Comparison of ENCODE assay signal across 8 cellular contexts in genomic region chr11:112174789-112175595, GRCh38. TPM values are rescaled to one million over a fixed set of nuclear protein-coding genes. Genes with fewer than 3 reads are reported as not detected.
A peak's percentile ranks its signal among the peaks of the same experiment; 100 is the strongest.
DNase-seq lines count a peak whose midpoint lies in the region; ATAC-seq and TF ChIP-seq lines count a peak whose summit lies in the region.

TSS of gene BCO2 (plus strand) at chr11:112175512. CDS start at chr11:112175602, 90 bp downstream.

- POLR2A ChIA-PET in HEK293 (lab: Yijun Ruan, JAX): no interaction called here
- POLR2A ChIA-PET in activated CD4-positive, alpha-beta memory T cell treated with anti-CD3 and anti-CD28 coated beads, Interleukin-2, amount 10 ng/mL, durations not matched to agents 7 days and 5 days (lab: Charles Lee): no interaction called here

- no peak within 1 kb of the TSS for H3K27ac Mint-ChIP-seq in activated CD4-positive, alpha-beta memory T cell treated with anti-CD3 and anti-CD28 coated beads, Interleukin-2, amount 10 ng/mL, durations not matched to agents 7 days and 5 days

- no peak for TF ChIP-seq POLR2A in erythroblast (IDR thresholded peaks at IDR 0.05; ENCODE audit: low read length)

- H3K36me3 ChIP-seq in HEK293 (ENCODE audit: control insufficient read depth in 2 of 2, insufficient read depth in 1 of 2, low read length in 2 of 2): no peaks in the 10 kb centered on the region
- H3K36me3 ChIP-seq in mesodermal cell (ENCODE audit: control insufficient read depth, insufficient read depth, low read length): no peaks in the 10 kb centered on the region

- H3K27me3 Mint-ChIP-seq in activated CD4-positive, alpha-beta memory T cell treated with anti-CD3 and anti-CD28 coated beads, Interleukin-2, amount 10 ng/mL, durations not matched to agents 7 days and 5 days: peaks cover 26% of the 10 kb centered on the region

- H3K27ac ChIP-seq in HEK293 (ENCODE audit: extremely low read depth, low read depth, low read length) (no peak within 1 kb of the TSS), mesodermal cell (ENCODE audit: low read depth, low read length, severe bottlenecking) (peak within 1 kb of the TSS; percentile 85)

- peak within 1 kb of the TSS; percentile 2 for H3K4me3 ChIP-seq in HEK293 (ENCODE audit: low read depth, low read length)
- H3K4me3 ChIP-seq in mesodermal cell (ENCODE audit: extremely low read depth, insufficient read depth, low read length, poor library complexity, severe bottlenecking): peak within 1 kb of the TSS; percentile 24

- no peak for ATAC-seq in GM19455 (IDR thresholded peaks at IDR 0.05; ENCODE audit: unreplicated experiment)

- 5 to 10% methylated on average over 9 to 10 of the region's 11 CpGs for WGBS in mesodermal cell (ENCODE audit: insufficient coverage in 2 of 2), 2 experiments

- H3K9me3 ChIP-seq in HEK293 (ENCODE audit: control insufficient read depth, insufficient read depth, low read depth, low read length) (no peaks in the 10 kb centered on the region), mesodermal cell (ENCODE audit: control insufficient read depth, low read length) (no peaks in the 10 kb centered on the region)

- TF ChIP-seq CTCF in HEK293 (tag by site-specific recombination; IDR thresholded peaks at IDR 0.05): peak; percentile 70

- H3K4me1 ChIP-seq in HEK293 (ENCODE audit: control insufficient read depth, insufficient read depth, low read length) (peaks cover 3% of the 10 kb centered on the region; the same call in 1 of the 2 replicates), mesodermal cell (ENCODE audit: control insufficient read depth, insufficient read depth, low read length, poor library complexity, severe bottlenecking) (no peaks in the 10 kb centered on the region)

- peak within 1 kb of the TSS; percentile 52 for H3K4me3 Mint-ChIP-seq in activated CD4-positive, alpha-beta memory T cell treated with anti-CD3 and anti-CD28 coated beads, Interleukin-2, amount 10 ng/mL, durations not matched to agents 7 days and 5 days

- no peaks in the 10 kb centered on the region for H3K36me3 Mint-ChIP-seq in activated CD4-positive, alpha-beta memory T cell treated with anti-CD3 and anti-CD28 coated beads, Interleukin-2, amount 10 ng/mL, durations not matched to agents 7 days and 5 days (ENCODE audit: low read depth)

- CTCF ChIA-PET in HEK293 (lab: Yijun Ruan, JAX): interaction anchor here (0.5 to 5.2 kb wide), 19 partner anchors 9 to 1623 kb away, joined by 3 to 64 read pairs (median 4); no protein-coding TSS in a partner anchor
- CTCF ChIA-PET in activated CD4-positive, alpha-beta memory T cell treated with anti-CD3 and anti-CD28 coated beads, Interleukin-2, amount 10 ng/mL, durations not matched to agents 7 days and 5 days (lab: Charles Lee): interaction anchor here (0.6 to 2.1 kb wide), 5 partner anchors 9 to 243 kb away, joined by 3 to 11 read pairs (median 5); partner anchors contain the start of gene TEX12

- peaks cover 10% of the 10 kb centered on the region for H3K4me1 Mint-ChIP-seq in activated CD4-positive, alpha-beta memory T cell treated with anti-CD3 and anti-CD28 coated beads, Interleukin-2, amount 10 ng/mL, durations not matched to agents 7 days and 5 days

- H3K9me3 Mint-ChIP-seq in activated CD4-positive, alpha-beta memory T cell treated with anti-CD3 and anti-CD28 coated beads, Interleukin-2, amount 10 ng/mL, durations not matched to agents 7 days and 5 days: no peaks in the 10 kb centered on the region

- DNase-seq in DMS 273 (lab: John Stamatoyannopoulos, UW; ENCODE audit: unreplicated experiment) (peak; percentile 40), NCI-H2196 (lab: John Stamatoyannopoulos, UW; ENCODE audit: unreplicated experiment) (peak; percentile 78), erythroblast (lab: John Stamatoyannopoulos, UW) (peak; percentile 68 to 80)
- DNase-seq in activated CD4-positive, alpha-beta memory T cell treated with anti-CD3 and anti-CD28 coated beads, Interleukin-2, amount 10 ng/mL, durations not matched to agents 7 days and 5 days: peak; percentile 41
- peak; percentile 24 for DNase-seq in stimulated activated CD8-positive, alpha-beta memory T cell treated with anti-CD3 and anti-CD28 coated beads, Interleukin-4, amount 100 ng/mL, for 24 hours (ENCODE audit: low read depth)

TF ChIP-seq in HEK293, 187 proteins besides CTCF, POLR2A, EP300 and RAD21:
- TF ChIP-seq ZNF654 (tag by site-specific recombination; IDR thresholded peaks at IDR 0.05; ENCODE audit: low read depth) (peak; percentile 83), ZNF335 (tag by site-specific recombination; conservative IDR thresholded peaks at IDR 0.05) (0 out of 2 replicates have a peak, but pooled peaks have one; percentile 74), ZEB2 (tag by site-specific recombination; IDR thresholded peaks at IDR 0.05) (no peak), BCL11A (tag by site-specific recombination; IDR thresholded peaks at IDR 0.05; ENCODE audit: low read depth) (no peak), ZNF280C (tag by site-specific recombination; IDR thresholded peaks at IDR 0.05) (no peak), ZNF366 (tag by site-specific recombination; conservative IDR thresholded peaks at IDR 0.05) (peak; percentile 43; the same call in 1 of the 2 replicates), ZNF501 (tag by site-specific recombination; IDR thresholded peaks at IDR 0.05) (0 out of 2 replicates have a peak, but pooled peaks have one; percentile 35), SP3 (tag by site-specific recombination; IDR thresholded peaks at IDR 0.05) (peak; percentile 16; the same call in 1 of the 2 replicates), ZNF426 (tag by site-specific recombination; IDR thresholded peaks at IDR 0.05) (no peak), ZNF558 (tag by site-specific recombination; IDR thresholded peaks at IDR 0.05) (no peak), INSM2 (tag by site-specific recombination; IDR thresholded peaks at IDR 0.05) (0 out of 2 replicates have a peak, but pooled peaks have one; percentile 60), PRDM1 (tag by site-specific recombination; IDR thresholded peaks at IDR 0.05) (0 out of 2 replicates have a peak, but pooled peaks have one; percentile 45), ZNF398 (tag by site-specific recombination; IDR thresholded peaks at IDR 0.05) (no peak), ZNF544 (tag by site-specific recombination; IDR thresholded peaks at IDR 0.05) (no peak)
TF ChIP-seq in HEK293: peak in this region for 7.

RNA-seq across cellular contexts. Expression of gene BCO2, which starts in this region (rescaled TPM):
- 1 to 10 TPM; 1.0 to 1.4 TPM for total RNA-seq in activated CD4-positive, alpha-beta memory T cell treated with anti-CD3 and anti-CD28 coated beads, Interleukin-2, amount 10 ng/mL, durations not matched to agents 7 days and 5 days
- 1.1 TPM for polyA plus RNA-seq in mesodermal cell (2013, experiment 1 of 2)
- polyA plus RNA-seq in mesodermal cell (2013, experiment 2 of 2): 2.0 TPM

Comparison
In these comparisons a context has a peak if more than half of its experiments do, and no peak if none do; other contexts are left out.
1. DNase-seq: peak in every context shown above with its lines; median percentile 78 in NCI-H2196; 74 in erythroblast; 41 in activated CD4-positive, alpha-beta memory T cell treated with anti-CD3 and anti-CD28 coated beads, Interleukin-2, amount 10 ng/mL, durations not matched to agents 7 days and 5 days; 40 in DMS 273; 24 in stimulated activated CD8-positive, alpha-beta memory T cell treated with anti-CD3 and anti-CD28 coated beads, Interleukin-4, amount 100 ng/mL, for 24 hours.